ENCODE assay signal across 19 cellular contexts in genomic region chr1:197286634-197287033, GRCh38.
A peak's percentile ranks its signal among the peaks of the same experiment; 100 is the strongest.
DNase-seq lines count a peak whose midpoint lies in the region; FAIRE-seq and TF ChIP-seq lines count a peak whose summit lies in the region.
"Had no signal": no experiment of that assay in that cellular context is flagged by ENCODE, and none has a peak within 500 bp of the region (broad histone marks: within the 10 kb centered on the region; RNA-seq: fewer than 3 reads in every experiment).

No MANE protein-coding gene starts in this region.

- peak overlapping the region; percentile 36; the same call in 1 of the 2 replicates for H3K4me2 ChIP-seq in MM.1S (ENCODE audit: low read depth, low read length)

- no peak overlapping the region for H2AFZ ChIP-seq in MM.1S (ENCODE audit: low read length)

- no peak overlapping the region for H3K4me3 ChIP-seq in MM.1S (ENCODE audit: low read length)
- H3K4me3 ChIP-seq: BLaER1 treated with 17β-estradiol and CSF1 and Interleukin-3, amounts not matched to agents 10 nM and 100 nM; HAP-1 had no signal

- H3K27ac ChIP-seq in MM.1S (ENCODE audit: low read length): no peak overlapping the region
- no peak overlapping the region for H3K27ac ChIP-seq in RWPE1
- H3K27ac ChIP-seq: BLaER1 treated with 17β-estradiol and CSF1 and Interleukin-3, amounts not matched to agents 10 nM and 100 nM had no signal

- FAIRE-seq in D721Med (lab: Jason Lieb, UNC): peak; percentile 78
- peak; percentile 10 for FAIRE-seq in colon (lab: Jason Lieb, UNC)
- FAIRE-seq: GM12891, GM18507, H54 had no signal

- H3K4me1 ChIP-seq in MM.1S (ENCODE audit: low read length): no peaks in the 10 kb centered on the region
- H3K4me1 ChIP-seq: HAP-1 had no signal

- H3K9me3 ChIP-seq in MM.1S (replicated peaks; ENCODE audit: insufficient read depth, low read length): no peaks in the 10 kb centered on the region
- H3K9me3 ChIP-seq: BE2C; BLaER1 treated with 17β-estradiol and CSF1 and Interleukin-3, amounts not matched to agents 10 nM and 100 nM; HAP-1 had no signal

- no peaks in the 10 kb centered on the region for H3F3A ChIP-seq in MM.1S (ENCODE audit: insufficient read depth, low read length)

- H3K9ac ChIP-seq in MM.1S (ENCODE audit: low read length): no peak overlapping the region
- H3K9ac ChIP-seq: BLaER1 treated with 17β-estradiol and CSF1 and Interleukin-3, amounts not matched to agents 10 nM and 100 nM had no signal

- H3K36me3 ChIP-seq in MM.1S (replicated peaks; ENCODE audit: insufficient read depth, low read length): no peaks in the 10 kb centered on the region
- H3K36me3 ChIP-seq: BE2C; BLaER1 treated with 17β-estradiol and CSF1 and Interleukin-3, amounts not matched to agents 10 nM and 100 nM; HAP-1 had no signal

- no peaks in the 10 kb centered on the region for H3K79me2 ChIP-seq in MM.1S (ENCODE audit: low read length)

- no peaks in the 10 kb centered on the region for H3K27me3 ChIP-seq in MM.1S (replicated peaks; ENCODE audit: insufficient read depth, low read length)
- H3K27me3 ChIP-seq: BE2C; BLaER1 treated with 17β-estradiol and CSF1 and Interleukin-3, amounts not matched to agents 10 nM and 100 nM had no signal

- H3K9me2 ChIP-seq in MM.1S (replicated peaks; ENCODE audit: insufficient read depth, low read length): no peaks in the 10 kb centered on the region

- POLR2A ChIA-PET in RWPE1 (lab: Yijun Ruan, JAX; ENCODE audit: low non-redundant PET): no interaction called here

- H4K20me1 ChIP-seq in MM.1S (ENCODE audit: insufficient read depth, low read length): no peaks in the 10 kb centered on the region
- H4K20me1 ChIP-seq: BLaER1 treated with 17β-estradiol and CSF1 and Interleukin-3, amounts not matched to agents 10 nM and 100 nM had no signal

- TF ChIP-seq CTCF in D721Med (IDR thresholded peaks at IDR 0.05; ENCODE audit: insufficient read depth, missing control alignments): no peak
- no peak for TF ChIP-seq CTCF in MM.1S (IDR thresholded peaks at IDR 0.05; ENCODE audit: low read length)
- TF ChIP-seq CTCF in RWPE1 (conservative IDR thresholded peaks at IDR 0.05; ENCODE audit: low read depth): no peak

- no peak for DNase-seq in D721Med (ENCODE audit: insufficient read length, low spot score)
- no peak for DNase-seq in MM.1S
- no peak for DNase-seq in NCI-H187 treated with DMSO at 0.1 percent for 48 hours (lab: John Stamatoyannopoulos, UW)
- DNase-seq in Ammon's horn (ENCODE audit: low spot score): no peak
- DNase-seq in RWPE1 (ENCODE audit: low spot score): no peak
- DNase-seq: BE2C; CD4-positive, alpha-beta T cell; CD8-positive, alpha-beta memory T cell; DMS53; DMS79 treated with DMSO at 0.1 percent for 48 hours; GF-D8; GOT3; HFFc6 had no signal

- CTCF ChIA-PET in RWPE1 (lab: Yijun Ruan, JAX): interaction anchor here (0.6 kb wide), 1 partner anchor 455 kb away, joined by 4 read pairs; no protein-coding TSS in a partner anchor
